9 cellular contexts compared by ENCODE assay signal in the genomic region with DNA sequence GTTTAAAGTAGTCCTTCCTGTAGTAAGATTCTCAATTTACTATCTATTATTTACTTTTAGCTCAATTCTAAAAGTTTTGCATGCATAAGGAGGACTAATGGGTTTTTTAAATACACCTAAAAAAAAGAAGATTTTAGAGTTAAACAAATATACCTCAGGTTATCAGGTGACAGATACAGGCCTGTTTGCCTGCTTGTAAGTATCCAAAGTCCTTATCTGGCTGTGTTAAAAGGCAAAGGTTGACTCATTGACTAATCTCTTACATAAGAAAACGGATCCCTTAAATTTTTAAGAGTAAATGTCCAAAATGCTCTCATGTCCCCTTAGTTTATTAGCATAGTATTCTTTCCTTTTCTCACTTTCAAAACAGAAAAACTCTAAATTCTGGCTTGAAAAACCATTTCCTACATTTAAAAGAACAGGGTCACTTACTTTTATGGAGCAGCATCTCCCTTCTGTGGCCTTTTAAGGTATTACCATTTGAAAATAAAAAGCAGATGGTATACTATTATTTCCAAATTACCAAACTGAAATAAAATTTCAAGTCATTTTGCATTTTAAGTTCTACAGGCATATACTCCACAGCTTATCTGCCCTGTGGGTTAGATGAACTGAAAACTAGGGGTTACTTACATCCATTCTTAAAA. TPM values are rescaled to one million over a fixed set of nuclear protein-coding genes. Genes with fewer than 3 reads are reported as not detected.
DNase-seq lines count a peak whose midpoint lies in the region; ATAC-seq and TF ChIP-seq lines count a peak whose summit lies in the region.
"Had no signal": no experiment of that assay in that cellular context is flagged by ENCODE, and none has a peak within 500 bp of the region (broad histone marks: within the 10 kb centered on the region; RNA-seq: fewer than 3 reads in every experiment).

No MANE protein-coding gene starts in this region.

- no peaks in the 10 kb centered on the region for H3K79me1 ChIP-seq in mesendoderm (ENCODE audit: low read length)

- ATAC-seq in GM21576 (IDR thresholded peaks at IDR 0.05; ENCODE audit: unreplicated experiment): no peak

- no peak overlapping the region for H3K4ac ChIP-seq in mesendoderm (ENCODE audit: low read depth, low read length)

- H2BK5ac ChIP-seq in mesendoderm (ENCODE audit: low read length): no peak overlapping the region

- no peak overlapping the region for H4K8ac ChIP-seq in mesendoderm (ENCODE audit: low read depth, low read length)

- POLR2A ChIA-PET in BJ (lab: Charles Lee): no interaction called here

- H3K36me3 ChIP-seq in BJ (ENCODE audit: control insufficient read depth, insufficient read depth, low read length) (no peaks in the 10 kb centered on the region), mesendoderm (ENCODE audit: control insufficient read depth, insufficient read depth, low read length) (peaks cover 3% of the 10 kb centered on the region)

- H3K27me3 ChIP-seq in BJ (ENCODE audit: control insufficient read depth, insufficient read depth, low read length) (no peaks in the 10 kb centered on the region), mesendoderm (ENCODE audit: insufficient read depth, low read length, poor library complexity) (no peaks in the 10 kb centered on the region)
- H3K27me3 ChIP-seq: neutrophil had no signal

- H2BK15ac ChIP-seq in mesendoderm (replicated peaks; ENCODE audit: low read depth): no peak overlapping the region

- no peak overlapping the region for H2AK5ac ChIP-seq in mesendoderm (ENCODE audit: low read length)

- peaks cover 62% of the 10 kb centered on the region for H3K36me3 Mint-ChIP-seq in brain

- DNase-seq in BJ (ENCODE audit: low read depth) (no peak), HT-29 (ENCODE audit: low spot score) (peak; percentile 15), mesendoderm (peak; percentile 26), cerebellum (ENCODE audit: low spot score) (no peak), medulla oblongata (ENCODE audit: extremely low spot score) (no peak)
- no peak for DNase-seq in stimulated activated CD4-positive, alpha-beta T cell treated with anti-CD3 and anti-CD28 coated beads, Interleukin-15, amount 100 ng/mL, for 24 hours

- peaks cover 3% of the 10 kb centered on the region for H3K79me2 ChIP-seq in mesendoderm (ENCODE audit: control insufficient read depth, insufficient read depth, low read length)

- H3K27me3 Mint-ChIP-seq in brain: peaks cover 7% of the 10 kb centered on the region

- no peak overlapping the region for H4K5ac ChIP-seq in mesendoderm (ENCODE audit: low read length)

- H3K4me1 ChIP-seq in mesendoderm (ENCODE audit: control insufficient read depth, low read depth, low read length): no peaks in the 10 kb centered on the region

- H3K4me1 Mint-ChIP-seq in brain: peaks cover 88% of the 10 kb centered on the region

- H3K23ac ChIP-seq in mesendoderm (ENCODE audit: low read length): no peak overlapping the region

- no peak overlapping the region for H3K27ac ChIP-seq in mesendoderm (ENCODE audit: low read depth, low read length)
- H3K27ac ChIP-seq: neutrophil had no signal

- TF ChIP-seq CTCF in BJ (IDR thresholded peaks at IDR 0.05; ENCODE audit: insufficient read depth, low read depth, low read length): peak; percentile 36; the same call in 1 of the 2 replicates
- TF ChIP-seq CTCF in brain (conservative IDR thresholded peaks at IDR 0.05): peak; percentile 56 to 66

- WGBS in mesendoderm (ENCODE audit: extremely low coverage, insufficient coverage, low lambda C conversion rate): no CpG with 5 or more reads among the region's 1 CpG

- no peak overlapping the region for H3K56ac ChIP-seq in mesendoderm (ENCODE audit: low read length)

- peak overlapping the region in 3 of 5 experiments; percentile 15 to 45 (median 42) for H3K27ac Mint-ChIP-seq in brain

- H3K4me3 Mint-ChIP-seq in brain: peak overlapping the region in 4 of 5 experiments; percentile 27 to 58 (median 41)

- no peak overlapping the region for H3K18ac ChIP-seq in mesendoderm (ENCODE audit: low read length)

- no peak overlapping the region for H3K4me2 ChIP-seq in mesendoderm (ENCODE audit: low read length)

- H3K4me3 ChIP-seq in BJ (ENCODE audit: low read depth, low read length): no peak overlapping the region
- no peak overlapping the region for H3K4me3 ChIP-seq in mesendoderm (ENCODE audit: low read length)

- no peak overlapping the region for H2BK120ac ChIP-seq in mesendoderm (ENCODE audit: low read depth, low read length)

- CTCF ChIA-PET in BJ (lab: Yijun Ruan, JAX): interaction anchor here (0.9 to 3.8 kb wide), 3 partner anchors 30 to 822 kb away, joined by 3 to 27 read pairs (median 3); no protein-coding TSS in a partner anchor

- no peaks in the 10 kb centered on the region for H3K9me3 Mint-ChIP-seq in brain

- H3K9ac ChIP-seq in mesendoderm (ENCODE audit: low read length): no peak overlapping the region

RNA-seq across cellular contexts. Expression of a gene that starts 4.5 kb away (rescaled TPM):
- polyA plus RNA-seq in BJ (2011; rRNA removed): 1.7 and 3.1 TPM in 2 replicates
- 2.2 and 3.1 TPM in 2 replicates for polyA minus RNA-seq in BJ (2011; rRNA and poly(A)+ RNA removed)
- total RNA-seq in HT-29 (2014; rRNA removed; shearing (Covaris generic)): 5.4 and 6.1 TPM in 2 replicates
- polyA plus RNA-seq in brain (ENCODE audit: insufficient read depth, low read depth, low replicate concordance): 3.1 TPM
- 12.1 TPM for polyA plus RNA-seq in mesendoderm (2013, experiment 1 of 2)
- polyA plus RNA-seq in mesendoderm (2013, experiment 2 of 2): 12.3 TPM
- 45.8 TPM for total RNA-seq in cerebellum

Comparison
In these comparisons a context has a peak if more than half of its experiments do, and no peak if none do; other contexts are left out.
1. DNase-seq: peak in HT-29 (single experiment) and mesendoderm (single experiment); none in BJ (single experiment), stimulated activated CD4-positive, alpha-beta T cell treated with anti-CD3 and anti-CD28 coated beads, Interleukin-15, amount 100 ng/mL, for 24 hours (single experiment), cerebellum (single experiment) and medulla oblongata (single experiment).